ENCODE assay signal across 17 cellular contexts in genomic region chr22:45651931-45652528, GRCh38. TPM values are rescaled to one million over a fixed set of nuclear protein-coding genes. Genes with fewer than 3 reads are reported as not detected.
DNase-seq lines count a peak whose midpoint lies in the region; TF ChIP-seq lines count a peak whose summit lies in the region.
"Had no signal": no experiment of that assay in that cellular context is flagged by ENCODE, and none has a peak within 500 bp of the region (broad histone marks: within the 10 kb centered on the region; RNA-seq: fewer than 3 reads in every experiment).

No MANE protein-coding gene starts in this region.

- H4K20me1 ChIP-seq in BLaER1: no peaks in the 10 kb centered on the region
- H4K20me1 ChIP-seq in BLaER1 treated with 17β-estradiol and CSF1 and Interleukin-3, amounts not matched to agents 10 nM and 100 nM: 0 out of 22 replicates have a peak, but pooled peaks cover 0 to 5% (median 0%) of the 10 kb centered on the region in 11 experiments

- H3K18ac ChIP-seq in mesenchymal stem cell (ENCODE audit: low read depth in 1 of 2, low read length in 2 of 2) (no peak overlapping the region), trophoblast cell (ENCODE audit: low read length) (no peak overlapping the region)

- DNase-seq in mesenchymal stem cell (no peak), trophoblast cell (no peak), WERI-Rb-1 (no peak), SIG-M5 (lab: John Stamatoyannopoulos, UW) (no peak), ecto neural progenitor cell (ENCODE audit: low spot score) (no peak), tibial artery (no peak)
- DNase-seq: CD4-positive, alpha-beta T cell; CD8-positive, alpha-beta memory T cell; DMS 273 treated with DMSO at 0.1 percent for 48 hours; DMS79; EL; GDM1; H9 had no signal

- no peak overlapping the region for H2BK15ac ChIP-seq in mesenchymal stem cell (ENCODE audit: low read depth, poor library complexity, severe bottlenecking)

- intact Hi-C loops in tibial artery (cut with DNase I; ENCODE audit: low total_unique reads): no loop called here

- H4K91ac ChIP-seq in mesenchymal stem cell (ENCODE audit: low read length): no peak overlapping the region
- H4K91ac ChIP-seq in trophoblast cell (ENCODE audit: low read depth, low read length): no peak overlapping the region

- no peak overlapping the region for H3K23ac ChIP-seq in mesenchymal stem cell (ENCODE audit: low read length in 2 of 2)
- no peak overlapping the region for H3K23ac ChIP-seq in trophoblast cell (ENCODE audit: low read length)

- H3K4me2 ChIP-seq in BLaER1: peak overlapping the region; percentile 51
- H3K4me2 ChIP-seq in BLaER1 treated with 17β-estradiol and CSF1 and Interleukin-3, amounts not matched to agents 10 nM and 100 nM: peak overlapping the region in 9 of 11 experiments; percentile 3 to 60 (median 27); a peak in 15 of 22 replicates
- no peak overlapping the region for H3K4me2 ChIP-seq in mesenchymal stem cell (ENCODE audit: low read length, poor library complexity, severe bottlenecking)
- H3K4me2 ChIP-seq in trophoblast cell (ENCODE audit: low read length): no peak overlapping the region
- H3K4me2 ChIP-seq: GM23338 had no signal

- no peaks in the 10 kb centered on the region for H3K36me3 ChIP-seq in BLaER1
- H3K36me3 ChIP-seq in BLaER1 treated with 17β-estradiol and CSF1 and Interleukin-3, amounts not matched to agents 10 nM and 100 nM: no peaks in the 10 kb centered on the region
- no peaks in the 10 kb centered on the region for H3K36me3 ChIP-seq in mesenchymal stem cell (ENCODE audit: control insufficient read depth in 1 of 2, insufficient read depth in 2 of 2, low read depth in 1 of 2, low read length in 2 of 2)
- no peaks in the 10 kb centered on the region for H3K36me3 ChIP-seq in trophoblast cell (ENCODE audit: control insufficient read depth in 1 of 2, insufficient read depth in 2 of 2, low read length in 2 of 2)
- no peaks in the 10 kb centered on the region for H3K36me3 ChIP-seq in WERI-Rb-1
- H3K36me3 ChIP-seq in tibial artery: no peaks in the 10 kb centered on the region

- no peak overlapping the region for H3K14ac ChIP-seq in mesenchymal stem cell (ENCODE audit: low read length in 2 of 2)
- no peak overlapping the region for H3K14ac ChIP-seq in trophoblast cell (ENCODE audit: low read length)

- H3K27ac ChIP-seq in BLaER1: no peak overlapping the region
- H3K27ac ChIP-seq in BLaER1 treated with 17β-estradiol and CSF1 and Interleukin-3, amounts not matched to agents 10 nM and 100 nM: no peak overlapping the region
- H3K27ac ChIP-seq in mesenchymal stem cell (ENCODE audit: low read length, poor library complexity, severe bottlenecking): no peak overlapping the region
- no peak overlapping the region for H3K27ac ChIP-seq in trophoblast cell (ENCODE audit: low read depth, low read length)
- H3K27ac ChIP-seq in WERI-Rb-1: no peak overlapping the region
- H3K27ac ChIP-seq in tibial artery: no peak overlapping the region

- H2BK5ac ChIP-seq in mesenchymal stem cell (ENCODE audit: low read depth, low read length, poor library complexity, severe bottlenecking) (no peak overlapping the region), trophoblast cell (ENCODE audit: low read depth, low read length, poor library complexity) (no peak overlapping the region)

- 88% methylated on average over 10 of the region's 11 CpGs for WGBS in mesenchymal stem cell
- no CpG with 5 or more reads among the region's 11 CpGs for WGBS in trophoblast cell (ENCODE audit: extremely low coverage, insufficient coverage, insufficient read length)

- no peaks in the 10 kb centered on the region for H3K9me3 ChIP-seq in BLaER1
- no peaks in the 10 kb centered on the region; a peak in 1 of 22 replicates for H3K9me3 ChIP-seq in BLaER1 treated with 17β-estradiol and CSF1 and Interleukin-3, amounts not matched to agents 10 nM and 100 nM (replicated peaks in 1 of 11)
- H3K9me3 ChIP-seq in mesenchymal stem cell (ENCODE audit: control insufficient read depth, low read length): no peaks in the 10 kb centered on the region
- H3K9me3 ChIP-seq in trophoblast cell (ENCODE audit: insufficient read depth, low read depth, low read length): peaks cover 4% of the 10 kb centered on the region
- H3K9me3 ChIP-seq in WERI-Rb-1 (ENCODE audit: severe bottlenecking): no peaks in the 10 kb centered on the region
- H3K9me3 ChIP-seq in tibial artery: no peaks in the 10 kb centered on the region

- H2BK120ac ChIP-seq in mesenchymal stem cell (ENCODE audit: low read depth, low read length) (no peak overlapping the region), trophoblast cell (ENCODE audit: insufficient read depth, low read length, poor library complexity) (no peak overlapping the region)

- H2BK12ac ChIP-seq in mesenchymal stem cell (ENCODE audit: low read length in 2 of 2) (no peak overlapping the region), trophoblast cell (ENCODE audit: low read length) (no peak overlapping the region)

- peak overlapping the region; percentile 31 for H2AK5ac ChIP-seq in mesenchymal stem cell (ENCODE audit: low read length, severe bottlenecking)
- no peak overlapping the region for H2AK5ac ChIP-seq in trophoblast cell (ENCODE audit: low read length)

- no peak overlapping the region for H3K4ac ChIP-seq in mesenchymal stem cell (ENCODE audit: low read depth in 1 of 2, low read length in 2 of 2)
- no peak overlapping the region for H3K4ac ChIP-seq in trophoblast cell (ENCODE audit: low read depth, low read length)

- H3K27me3 ChIP-seq in BLaER1 (no peaks in the 10 kb centered on the region), mesenchymal stem cell (ENCODE audit: control insufficient read depth in 1 of 2, insufficient read depth in 1 of 2, low read length in 2 of 2) (peaks cover 0 to 42% of the 10 kb centered on the region in 2 experiments), trophoblast cell (ENCODE audit: insufficient read depth, low read length) (no peaks in the 10 kb centered on the region), WERI-Rb-1 (ENCODE audit: insufficient read depth, low read depth, severe bottlenecking) (no peaks in the 10 kb centered on the region), tibial artery (peaks cover 0 to 36% of the 10 kb centered on the region in 2 donors)
- H3K27me3 ChIP-seq in BLaER1 treated with 17β-estradiol and CSF1 and Interleukin-3, amounts not matched to agents 10 nM and 100 nM: peaks cover 0 to 15% (median 0%) of the 10 kb centered on the region in 11 experiments; a peak in 4 of 22 replicates

- H3K9ac ChIP-seq in BLaER1: no peak overlapping the region
- H3K9ac ChIP-seq in BLaER1 treated with 17β-estradiol and CSF1 and Interleukin-3, amounts not matched to agents 10 nM and 100 nM: no peak overlapping the region
- H3K9ac ChIP-seq in mesenchymal stem cell (ENCODE audit: low read length): no peak overlapping the region
- peak overlapping the region; percentile 36 for H3K9ac ChIP-seq in trophoblast cell (ENCODE audit: low read length)

- no peak overlapping the region for H2AFZ ChIP-seq in mesenchymal stem cell (ENCODE audit: low read depth, low read length)
- no peak overlapping the region for H2AFZ ChIP-seq in trophoblast cell (ENCODE audit: insufficient read depth, low read length, poor library complexity)
- H2AFZ ChIP-seq: GM23338 had no signal

- H4K8ac ChIP-seq in mesenchymal stem cell (ENCODE audit: low read length) (no peak overlapping the region), trophoblast cell (ENCODE audit: low read depth, low read length) (no peak overlapping the region)

- H4K12ac ChIP-seq in trophoblast cell (ENCODE audit: low read depth, low read length): no peak overlapping the region

- H3K79me1 ChIP-seq in mesenchymal stem cell (replicated peaks; ENCODE audit: low read length, poor library complexity, severe bottlenecking): no peaks in the 10 kb centered on the region
- H3K79me1 ChIP-seq in trophoblast cell (ENCODE audit: low read length): no peaks in the 10 kb centered on the region

- no peaks in the 10 kb centered on the region for H3K79me2 ChIP-seq in trophoblast cell (ENCODE audit: control insufficient read depth, insufficient read depth, low read length, poor library complexity)

- TF ChIP-seq CTCF in WERI-Rb-1 (IDR thresholded peaks at IDR 0.05; ENCODE audit: low read depth, low read length) (no peak), tibial artery (IDR thresholded peaks at IDR 0.05) (no peak)

- H3K4me3 ChIP-seq in BLaER1 (no peak overlapping the region), mesenchymal stem cell (ENCODE audit: insufficient read depth in 1 of 2, low read depth in 1 of 2, low read length in 2 of 2) (no peak overlapping the region), trophoblast cell (ENCODE audit: low read depth, low read length) (no peak overlapping the region), WERI-Rb-1 (ENCODE audit: low read depth, low read length) (no peak overlapping the region), tibial artery (no peak overlapping the region)
- H3K4me3 ChIP-seq in BLaER1 treated with 17β-estradiol and CSF1 and Interleukin-3, amounts not matched to agents 10 nM and 100 nM: no peak overlapping the region
- H3K4me3 ChIP-seq: GM12878, GM23338 had no signal

- H3K4me1 ChIP-seq in BLaER1 (peaks cover 29% of the 10 kb centered on the region), mesenchymal stem cell (ENCODE audit: control insufficient read depth, insufficient read depth, low read depth, low read length) (peaks cover 7% of the 10 kb centered on the region), trophoblast cell (ENCODE audit: control insufficient read depth in 1 of 2, insufficient read depth in 2 of 2, low read length in 2 of 2) (peaks cover 0 to 1% of the 10 kb centered on the region in 2 experiments), tibial artery (no peaks in the 10 kb centered on the region)
- peaks cover 13 to 33% (median 28%) of the 10 kb centered on the region in 10 experiments for H3K4me1 ChIP-seq in BLaER1 treated with 17β-estradiol and CSF1 and Interleukin-3, amounts not matched to agents 10 nM and 100 nM

RNA-seq across cellular contexts. Expression of gene ATXN10, which starts 19.6 kb away (rescaled TPM):
- 56.6 TPM for polyA plus RNA-seq in mesenchymal stem cell (2013, experiment 1 of 2)
- polyA plus RNA-seq in mesenchymal stem cell (2013, experiment 2 of 2): 60.4 TPM
- polyA plus RNA-seq in trophoblast cell (2013): 64.4 and 67.4 TPM in 2 replicates

Comparison
In these comparisons a context has a peak if more than half of its experiments do, and no peak if none do; other contexts are left out.
1. H3K4me2 ChIP-seq: peak in BLaER1 (single experiment) and BLaER1 treated with 17β-estradiol and CSF1 and Interleukin-3, amounts not matched to agents 10 nM and 100 nM (9 of 11); none in mesenchymal stem cell (single experiment) and trophoblast cell (single experiment).